ENCODE assay signal across 26 cellular contexts in the genomic region with DNA sequence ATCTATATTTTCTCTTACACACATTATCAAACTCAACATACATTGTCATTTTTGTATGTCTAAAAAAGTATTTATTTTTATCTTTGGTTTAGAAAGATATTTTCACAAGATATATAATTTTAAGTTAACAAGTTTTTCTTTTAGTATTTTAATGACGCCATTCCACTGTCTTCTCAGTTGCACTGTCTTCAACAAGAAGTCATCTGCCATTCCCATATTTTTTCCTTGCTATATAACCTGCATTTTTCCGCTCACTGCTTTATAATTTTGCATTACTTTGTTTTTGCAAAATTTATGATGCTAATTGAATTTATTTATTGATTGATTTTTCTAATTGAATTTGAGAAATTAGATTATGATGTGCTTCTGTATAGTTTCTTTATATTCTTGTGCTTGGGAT.
DNase-seq lines count a peak whose midpoint lies in the region; ATAC-seq, FAIRE-seq and TF ChIP-seq lines count a peak whose summit lies in the region.
"Had no signal": no experiment of that assay in that cellular context is flagged by ENCODE, and none has a peak within 500 bp of the region (broad histone marks: within the 10 kb centered on the region; RNA-seq: fewer than 3 reads in every experiment).

No MANE protein-coding gene starts in this region.

- H3K9me3 ChIP-seq in HEK293 (ENCODE audit: control insufficient read depth, insufficient read depth, low read depth, low read length) (no peaks in the 10 kb centered on the region), K562 (replicated peaks; ENCODE audit: control insufficient read depth, insufficient read depth, low read depth, low read length) (no peaks in the 10 kb centered on the region)
- H3K9me3 ChIP-seq: BE2C had no signal

- in situ Hi-C loops in K562 (cut with MboI), result no loop called here

- intact Hi-C loops in K562 (cut with micrococcal nuclease), result no loop called here

- no peak overlapping the region for H3K4me2 ChIP-seq in K562 (ENCODE audit: insufficient read depth, low read length)
- H3K4me2 ChIP-seq: A549, BLaER1 had no signal

- H3K36me3 ChIP-seq in HEK293 (ENCODE audit: control insufficient read depth in 2 of 2, insufficient read depth in 1 of 2, low read length in 2 of 2), result no peaks in the 10 kb centered on the region
- no peaks in the 10 kb centered on the region for H3K36me3 ChIP-seq in K562 (ENCODE audit: control insufficient read depth, insufficient read depth, low read length)
- H3K36me3 ChIP-seq: BE2C, BLaER1 had no signal

- ATAC-seq in WTC11, result no peak
- no peak for ATAC-seq in K562
- ATAC-seq in esophagus mucosa, result no peak
- no peak for ATAC-seq in HG03196 (IDR thresholded peaks at IDR 0.05; ENCODE audit: unreplicated experiment)
- ATAC-seq: A549 had no signal

- H3K36me3 Mint-ChIP-seq in WTC11, result peaks cover 35% of the 10 kb centered on the region
- H3K36me3 Mint-ChIP-seq: CD14-positive monocyte; CD4-positive, alpha-beta memory T cell; CD4-positive, CD25-positive, alpha-beta regulatory T cell; CD8-positive, alpha-beta memory T cell had no signal

- H3K27ac ChIP-seq in HEK293 (ENCODE audit: extremely low read depth, low read depth, low read length), result no peak overlapping the region
- no peak overlapping the region for H3K27ac ChIP-seq in K562 (ENCODE audit: extremely low read depth, low read depth, low read length)
- H3K27ac ChIP-seq: A549, BLaER1 had no signal

- no peak overlapping the region for H2AFZ ChIP-seq in K562 (ENCODE audit: low read depth, low read length)

- no peak overlapping the region for H3K9ac ChIP-seq in K562 (ENCODE audit: insufficient read depth in 1 of 2, low read depth in 2 of 2, low read length in 2 of 2)
- H3K9ac ChIP-seq: BLaER1 had no signal

- CTCF ChIA-PET in HEK293 (lab: Yijun Ruan, JAX) (no interaction called here), WTC11 (lab: Charles Lee) (no interaction called here), K562 (lab: Yijun Ruan, JAX; ENCODE audit: low intra/inter-chr PET ratio) (no interaction called here)

- H3K9me3 Mint-ChIP-seq in WTC11, result peaks cover 87% of the 10 kb centered on the region

- FAIRE-seq in A204.1 (lab: Jason Lieb, UNC), result peak; percentile 37
- FAIRE-seq in K562 (lab: Jason Lieb, UNC), result no peak
- FAIRE-seq: A549, GM12891, GM19239 had no signal

- no peaks in the 10 kb centered on the region for H3K4me1 Mint-ChIP-seq in WTC11
- H3K4me1 Mint-ChIP-seq: CD14-positive monocyte; CD4-positive, alpha-beta memory T cell; CD4-positive, CD25-positive, alpha-beta regulatory T cell; CD8-positive, alpha-beta memory T cell had no signal

- no peaks in the 10 kb centered on the region for H3K9me1 ChIP-seq in K562 (ENCODE audit: control insufficient read depth, insufficient read depth, low read length)

- H3K4me3 ChIP-seq in HEK293 (ENCODE audit: low read depth, low read length) (no peak overlapping the region), K562 (no peak overlapping the region)
- H3K4me3 ChIP-seq: A549, BLaER1 had no signal

- DNase-seq in WTC11 (ENCODE audit: low spot score) (no peak), K562 (ENCODE audit: extremely low read depth in 1 of 4, low spot score in 3 of 4) (no peak), SIG-M5 treated with dmso at 0.1 percent for 504 hours (lab: John Stamatoyannopoulos, UW; ENCODE audit: unreplicated experiment) (no peak)
- DNase-seq: 8988T; BE2C; C1 segment of cervical spinal cord; CD4-positive, alpha-beta memory T cell; CD4-positive, CD25-positive, alpha-beta regulatory T cell; CD8-positive, alpha-beta memory T cell; COR-L47; DMS 273 treated with DMSO at 0.1 percent for 48 hours; DMS153; DMS53; DMS79; DND-41; EL; GDM1 had no signal

- no peak for TF ChIP-seq RAD21 in K562 (CRISPR knock-in tag; conservative IDR thresholded peaks at IDR 0.05 in 1 of 2, IDR thresholded peaks at IDR 0.05 in 1 of 2)

- no peak for TF ChIP-seq POLR2A in K562 (conservative IDR thresholded peaks at IDR 0.05)

- no TSS peak for BruUV-seq in K562 (replicated peaks; lab: Mats Ljungman, UMichigan)

- H3K79me2 ChIP-seq in K562 (ENCODE audit: control insufficient read depth, insufficient read depth, low read length), result no peaks in the 10 kb centered on the region

- no peak overlapping the region for H3K4me3 Mint-ChIP-seq in WTC11
- H3K4me3 Mint-ChIP-seq: CD14-positive monocyte; CD4-positive, alpha-beta memory T cell; CD8-positive, alpha-beta memory T cell had no signal

- H3K27me3 ChIP-seq in K562 (ENCODE audit: control insufficient read depth in 2 of 2, insufficient read depth in 2 of 2, low read length in 2 of 2), result no peaks in the 10 kb centered on the region
- H3K27me3 ChIP-seq: BE2C, BLaER1 had no signal

- no peak overlapping the region for H3K27ac Mint-ChIP-seq in WTC11
- H3K27ac Mint-ChIP-seq: CD14-positive monocyte; CD4-positive, alpha-beta memory T cell; CD4-positive, CD25-positive, alpha-beta regulatory T cell; CD8-positive, alpha-beta memory T cell had no signal

- POLR2A ChIA-PET in HEK293 (lab: Yijun Ruan, JAX), result no interaction called here
- POLR2A ChIA-PET in WTC11 (lab: Charles Lee), result no interaction called here
- POLR2A ChIA-PET in K562 (lab: Yijun Ruan, JAX), result no interaction called here

- WGBS in K562 (ENCODE audit: insufficient coverage, low coverage, missing lambda C conversion rate), result 0% methylated on average over 2 of the region's 2 CpGs

- H3K4me1 ChIP-seq in HEK293 (ENCODE audit: control insufficient read depth, insufficient read depth, low read length) (no peaks in the 10 kb centered on the region), K562 (replicated peaks in 1 of 2; ENCODE audit: control insufficient read depth in 2 of 2, insufficient read depth in 2 of 2, low read length in 2 of 2) (no peaks in the 10 kb centered on the region)
- H3K4me1 ChIP-seq: A549, BE2C, BLaER1 had no signal

- no peaks in the 10 kb centered on the region for H3K27me3 Mint-ChIP-seq in WTC11 (ENCODE audit: low read depth)
- H3K27me3 Mint-ChIP-seq: CD4-positive, CD25-positive, alpha-beta regulatory T cell had no signal

- H4K20me1 ChIP-seq in K562 (replicated peaks; ENCODE audit: control insufficient read depth, insufficient read depth, low read length), result no peaks in the 10 kb centered on the region
- H4K20me1 ChIP-seq: BLaER1 had no signal

- no peak for TF ChIP-seq EP300 in K562 (IDR thresholded peaks at IDR 0.05; ENCODE audit: low read length)

- no peak for TF ChIP-seq CTCF in HEK293 (tag by site-specific recombination; IDR thresholded peaks at IDR 0.05)
- no peak for TF ChIP-seq CTCF in WTC11 (IDR thresholded peaks at IDR 0.05)
- TF ChIP-seq CTCF in K562 (IDR thresholded peaks at IDR 0.05 in 2 of 3, conservative IDR thresholded peaks at IDR 0.05 in 1 of 3; ENCODE audit: insufficient read depth in 2 of 3, low read depth in 1 of 3, low read length in 3 of 3), result no peak

TF ChIP-seq in HEK293, 187 proteins besides CTCF, POLR2A, EP300 and RAD21:
- TF ChIP-seq, protein P1, sequence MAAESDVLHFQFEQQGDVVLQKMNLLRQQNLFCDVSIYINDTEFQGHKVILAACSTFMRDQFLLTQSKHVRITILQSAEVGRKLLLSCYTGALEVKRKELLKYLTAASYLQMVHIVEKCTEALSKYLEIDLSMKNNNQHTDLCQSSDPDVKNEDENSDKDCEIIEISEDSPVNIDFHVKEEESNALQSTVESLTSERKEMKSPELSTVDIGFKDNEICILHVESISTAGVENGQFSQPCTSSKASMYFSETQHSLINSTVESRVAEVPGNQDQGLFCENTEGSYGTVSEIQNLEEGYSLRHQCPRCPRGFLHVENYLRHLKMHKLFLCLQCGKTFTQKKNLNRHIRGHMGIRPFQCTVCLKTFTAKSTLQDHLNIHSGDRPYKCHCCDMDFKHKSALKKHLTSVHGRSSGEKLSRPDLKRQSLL (tag by site-specific recombination; IDR thresholded peaks at IDR 0.05), result no peak
- TF ChIP-seq SETDB1 (IDR thresholded peaks at IDR 0.05; ENCODE audit: insufficient read length, low read length), result peak; percentile 72

TF ChIP-seq in WTC11, 78 proteins besides CTCF, POLR2A, EP300 and RAD21:
- TF ChIP-seq FOXP1 (CRISPR knock-in tag; IDR thresholded peaks at IDR 0.05; ENCODE audit: borderline replicate concordance), result no peak
- TF ChIP-seq IRF2 (CRISPR knock-in tag; IDR thresholded peaks at IDR 0.05; ENCODE audit: borderline replicate concordance, low read depth), result no peak
- TF ChIP-seq NFE2L1 (CRISPR knock-in tag; IDR thresholded peaks at IDR 0.05), result no peak
- peak; percentile 81; the same call in 1 of the 2 replicates for TF ChIP-seq ZNF317 (CRISPR knock-in tag; IDR thresholded peaks at IDR 0.05; ENCODE audit: borderline replicate concordance, low read depth)
- TF ChIP-seq, protein P2, sequence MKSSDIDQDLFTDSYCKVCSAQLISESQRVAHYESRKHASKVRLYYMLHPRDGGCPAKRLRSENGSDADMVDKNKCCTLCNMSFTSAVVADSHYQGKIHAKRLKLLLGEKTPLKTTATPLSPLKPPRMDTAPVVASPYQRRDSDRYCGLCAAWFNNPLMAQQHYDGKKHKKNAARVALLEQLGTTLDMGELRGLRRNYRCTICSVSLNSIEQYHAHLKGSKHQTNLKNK (CRISPR knock-in tag; IDR thresholded peaks at IDR 0.05), result no peak

TF ChIP-seq in K562, 482 proteins besides CTCF, POLR2A, EP300 and RAD21 (continues in another document):
- TF ChIP-seq, protein P3, sequence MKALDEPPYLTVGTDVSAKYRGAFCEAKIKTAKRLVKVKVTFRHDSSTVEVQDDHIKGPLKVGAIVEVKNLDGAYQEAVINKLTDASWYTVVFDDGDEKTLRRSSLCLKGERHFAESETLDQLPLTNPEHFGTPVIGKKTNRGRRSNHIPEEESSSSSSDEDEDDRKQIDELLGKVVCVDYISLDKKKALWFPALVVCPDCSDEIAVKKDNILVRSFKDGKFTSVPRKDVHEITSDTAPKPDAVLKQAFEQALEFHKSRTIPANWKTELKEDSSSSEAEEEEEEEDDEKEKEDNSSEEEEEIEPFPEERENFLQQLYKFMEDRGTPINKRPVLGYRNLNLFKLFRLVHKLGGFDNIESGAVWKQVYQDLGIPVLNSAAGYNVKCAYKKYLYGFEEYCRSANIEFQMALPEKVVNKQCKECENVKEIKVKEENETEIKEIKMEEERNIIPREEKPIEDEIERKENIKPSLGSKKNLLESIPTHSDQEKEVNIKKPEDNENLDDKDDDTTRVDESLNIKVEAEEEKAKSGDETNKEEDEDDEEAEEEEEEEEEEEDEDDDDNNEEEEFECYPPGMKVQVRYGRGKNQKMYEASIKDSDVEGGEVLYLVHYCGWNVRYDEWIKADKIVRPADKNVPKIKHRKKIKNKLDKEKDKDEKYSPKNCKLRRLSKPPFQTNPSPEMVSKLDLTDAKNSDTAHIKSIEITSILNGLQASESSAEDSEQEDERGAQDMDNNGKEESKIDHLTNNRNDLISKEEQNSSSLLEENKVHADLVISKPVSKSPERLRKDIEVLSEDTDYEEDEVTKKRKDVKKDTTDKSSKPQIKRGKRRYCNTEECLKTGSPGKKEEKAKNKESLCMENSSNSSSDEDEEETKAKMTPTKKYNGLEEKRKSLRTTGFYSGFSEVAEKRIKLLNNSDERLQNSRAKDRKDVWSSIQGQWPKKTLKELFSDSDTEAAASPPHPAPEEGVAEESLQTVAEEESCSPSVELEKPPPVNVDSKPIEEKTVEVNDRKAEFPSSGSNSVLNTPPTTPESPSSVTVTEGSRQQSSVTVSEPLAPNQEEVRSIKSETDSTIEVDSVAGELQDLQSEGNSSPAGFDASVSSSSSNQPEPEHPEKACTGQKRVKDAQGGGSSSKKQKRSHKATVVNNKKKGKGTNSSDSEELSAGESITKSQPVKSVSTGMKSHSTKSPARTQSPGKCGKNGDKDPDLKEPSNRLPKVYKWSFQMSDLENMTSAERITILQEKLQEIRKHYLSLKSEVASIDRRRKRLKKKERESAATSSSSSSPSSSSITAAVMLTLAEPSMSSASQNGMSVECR (CRISPR knock-in tag; IDR thresholded peaks at IDR 0.05), result no peak
